Comparison of ENCODE assay signal across 9 cellular contexts in genomic region chr11:93524173-93524536, GRCh38. TPM values are rescaled to one million over a fixed set of nuclear protein-coding genes. Genes with fewer than 3 reads are reported as not detected.
DNase-seq lines count a peak whose midpoint lies in the region; ATAC-seq and TF ChIP-seq lines count a peak whose summit lies in the region.
"Had no signal": no experiment of that assay in that cellular context is flagged by ENCODE, and none has a peak within 500 bp of the region (broad histone marks: within the 10 kb centered on the region; RNA-seq: fewer than 3 reads in every experiment).

No MANE protein-coding gene starts in this region.

- H3K27me3 ChIP-seq in Peyer's patch (no peaks in the 10 kb centered on the region), transverse colon (no peaks in the 10 kb centered on the region)

- H3K4me3 Mint-ChIP-seq in activated T-cell treated with anti-CD3 and anti-CD28 coated beads, Interleukin-2, amount 50 U/mL, for 72 hours, result peak overlapping the region; percentile 40 to 53
- peak overlapping the region; percentile 68 for H3K4me3 Mint-ChIP-seq in stimulated activated memory B cell treated with anti-CD40 and anti-IgM and Interleukin-4, amounts not matched to agents 10 μg/mL and 1 μg/mL and 100 μg/mL, for 72 hours

- 53% methylated on average over 6 of the region's 6 CpGs; no CpG with 5 or more reads in 1 of the 2 donors for WGBS in transverse colon (ENCODE audit: low coverage in 1 of 2), 2 donors

- DNase-seq in activated T-cell treated with anti-CD3 and anti-CD28 coated beads, Interleukin-2, amount 50 U/mL, for 72 hours, result no peak
- no peak for DNase-seq in activated T-cell treated with anti-CD3 and anti-CD28 coated beads, Interleukin-2, amount 50 U/mL, for 1 hour
- no peak for DNase-seq in Peyer's patch
- no peak for DNase-seq in transverse colon
- no peak for DNase-seq in ecto neural progenitor cell (ENCODE audit: low spot score)
- DNase-seq: NCI-H1436 treated with DMSO at 0.1 percent for 48 hours had no signal

- H3K9me3 ChIP-seq in Peyer's patch, result no peaks in the 10 kb centered on the region
- H3K9me3 ChIP-seq in transverse colon, result no peaks in the 10 kb centered on the region

- H3K36me3 Mint-ChIP-seq in activated T-cell treated with anti-CD3 and anti-CD28 coated beads, Interleukin-2, amount 50 U/mL, for 72 hours (ENCODE audit: insufficient read depth in 2 of 2), result no peaks in the 10 kb centered on the region
- H3K36me3 Mint-ChIP-seq in stimulated activated memory B cell treated with anti-CD40 and anti-IgM and Interleukin-4, amounts not matched to agents 10 μg/mL and 1 μg/mL and 100 μg/mL, for 72 hours, result no peaks in the 10 kb centered on the region

- peaks cover 50% of the 10 kb centered on the region for H3K4me1 Mint-ChIP-seq in activated T-cell treated with anti-CD3 and anti-CD28 coated beads, Interleukin-2, amount 50 U/mL, for 72 hours (ENCODE audit: low read depth)
- H3K4me1 Mint-ChIP-seq in stimulated activated memory B cell treated with anti-CD40 and anti-IgM and Interleukin-4, amounts not matched to agents 10 μg/mL and 1 μg/mL and 100 μg/mL, for 72 hours, result peaks cover 64% of the 10 kb centered on the region

- intact Hi-C loops in transverse colon (cut with DNase I; ENCODE audit: low total_unique reads), result loop anchor here (5.0 kb wide), 1 partner anchor 1213 kb away; no protein-coding TSS in a partner anchor

- TF ChIP-seq EP300 in transverse colon (IDR thresholded peaks at IDR 0.05; ENCODE audit: low read depth), result no peak

- no peaks in the 10 kb centered on the region for H3K9me3 Mint-ChIP-seq in activated T-cell treated with anti-CD3 and anti-CD28 coated beads, Interleukin-2, amount 50 U/mL, for 72 hours
- no peaks in the 10 kb centered on the region for H3K9me3 Mint-ChIP-seq in stimulated activated memory B cell treated with anti-CD40 and anti-IgM and Interleukin-4, amounts not matched to agents 10 μg/mL and 1 μg/mL and 100 μg/mL, for 72 hours

- no peak for TF ChIP-seq POLR2A in Peyer's patch (IDR thresholded peaks at IDR 0.05)
- TF ChIP-seq POLR2A in transverse colon (IDR thresholded peaks at IDR 0.05), result no peak

- in situ Hi-C loops in transverse colon (cut with MboI; ENCODE audit: low pct_ligation_motif_present in 1 of 4, low pct_unique_long_range_greater_than_20kb in 1 of 4, low sequenced_read_pairs in 3 of 4), result no loop called here

- TF ChIP-seq CTCF in Peyer's patch (IDR thresholded peaks at IDR 0.05), result no peak
- TF ChIP-seq CTCF in transverse colon (IDR thresholded peaks at IDR 0.05), result no peak

- H3K27ac ChIP-seq in Peyer's patch, result peak overlapping the region; percentile 0 to 55 (median 26)
- H3K27ac ChIP-seq in transverse colon, result peak overlapping the region in 2 of 4 donors; percentile 5 to 7

- H3K4me3 ChIP-seq in Peyer's patch, result no peak overlapping the region
- H3K4me3 ChIP-seq in transverse colon, result no peak overlapping the region

- peak overlapping the region; percentile 14 for H3K27ac Mint-ChIP-seq in activated T-cell treated with anti-CD3 and anti-CD28 coated beads, Interleukin-2, amount 50 U/mL, for 72 hours
- H3K27ac Mint-ChIP-seq in stimulated activated memory B cell treated with anti-CD40 and anti-IgM and Interleukin-4, amounts not matched to agents 10 μg/mL and 1 μg/mL and 100 μg/mL, for 72 hours, result peak overlapping the region; percentile 54

- no peak for ATAC-seq in activated T-cell treated with anti-CD3 and anti-CD28 coated beads, Interleukin-2, amount 50 U/mL, for 72 hours (replicated peaks in 1 of 2)
- ATAC-seq in HG02623 (IDR thresholded peaks at IDR 0.05; ENCODE audit: unreplicated experiment) (peak; percentile 39), HG03039 (IDR thresholded peaks at IDR 0.05; ENCODE audit: unreplicated experiment) (no peak)
- peak; percentile 25 for ATAC-seq in stimulated activated memory B cell treated with anti-CD40 and anti-IgM and Interleukin-4, amounts not matched to agents 10 μg/mL and 1 μg/mL and 100 μg/mL, for 72 hours

- H3K36me3 ChIP-seq in Peyer's patch (no peaks in the 10 kb centered on the region), transverse colon (no peaks in the 10 kb centered on the region)

- H3K4me1 ChIP-seq in Peyer's patch (peaks cover 0 to 34% (median 8%) of the 10 kb centered on the region in 4 donors), transverse colon (peaks cover 0 to 41% (median 10%) of the 10 kb centered on the region in 4 donors)

- H3K27me3 Mint-ChIP-seq in activated T-cell treated with anti-CD3 and anti-CD28 coated beads, Interleukin-2, amount 50 U/mL, for 72 hours (ENCODE audit: low read depth), result no peaks in the 10 kb centered on the region
- no peaks in the 10 kb centered on the region for H3K27me3 Mint-ChIP-seq in stimulated activated memory B cell treated with anti-CD40 and anti-IgM and Interleukin-4, amounts not matched to agents 10 μg/mL and 1 μg/mL and 100 μg/mL, for 72 hours

RNA-seq across cellular contexts. Expression of gene SMCO4, which starts 19.0 kb away (rescaled TPM):
- total RNA-seq in activated T-cell treated with anti-CD3 and anti-CD28 coated beads, Interleukin-2, amount 50 U/mL, for 72 hours, result 10 to 100 TPM; 28.4 to 36.1 TPM
- 10 to 100 TPM; 24.8 to 93.0 (median 40.2) TPM for total RNA-seq in Peyer's patch
- 10 to 100 TPM in 3 of 4 donors, not detected in 1; 33.3 to 80.4 (median 37.0) TPM for total RNA-seq in transverse colon

Comparison
In these comparisons a context has a peak if more than half of its experiments do, and no peak if none do; other contexts are left out.
1. ATAC-seq: peak in HG02623 (single experiment) and stimulated activated memory B cell treated with anti-CD40 and anti-IgM and Interleukin-4, amounts not matched to agents 10 μg/mL and 1 μg/mL and 100 μg/mL, for 72 hours (single experiment); none in activated T-cell treated with anti-CD3 and anti-CD28 coated beads, Interleukin-2, amount 50 U/mL, for 72 hours (0 of 2) and HG03039 (single experiment).